In the genomic region with DNA sequence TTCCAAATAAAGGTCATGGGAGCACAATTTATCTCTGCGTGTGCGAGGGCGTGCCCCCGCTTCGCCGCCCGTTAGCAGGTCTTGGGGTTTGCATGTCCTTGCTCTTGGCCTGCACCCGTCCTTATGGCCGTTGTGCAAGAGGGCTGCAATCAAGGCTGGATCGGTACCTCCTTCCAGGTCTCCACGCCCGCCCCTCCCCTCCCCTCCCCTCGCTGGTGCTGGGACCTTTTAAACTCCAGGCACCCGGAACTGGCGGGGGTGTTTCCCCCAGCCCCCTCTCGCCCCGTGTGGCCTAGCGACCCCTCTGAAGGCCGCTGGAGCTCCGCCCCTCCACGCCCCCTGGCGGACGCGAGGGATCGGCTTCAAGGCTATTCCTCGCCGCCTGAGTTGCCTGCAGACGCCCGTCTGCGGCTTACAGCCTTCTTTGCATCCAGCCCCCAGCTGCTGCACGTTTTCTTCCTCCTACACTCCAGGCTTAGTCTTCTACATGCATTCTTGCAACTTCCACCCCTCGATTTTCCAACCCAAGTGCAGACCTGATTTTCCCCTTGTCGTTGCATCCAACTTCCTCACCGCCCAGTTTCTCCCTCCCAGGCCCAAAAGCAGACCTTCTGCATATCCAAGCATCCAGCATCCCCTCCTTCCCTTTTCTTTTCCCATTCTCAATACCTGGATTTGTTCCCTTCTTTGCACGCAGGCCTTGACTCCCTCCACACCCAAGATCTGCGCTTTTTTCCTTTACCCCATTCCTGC, we compare ENCODE assay signal across 9 cellular contexts. TPM values are rescaled to one million over a fixed set of nuclear protein-coding genes. Genes with fewer than 3 reads are reported as not detected.
DNase-seq lines count a peak whose midpoint lies in the region; ATAC-seq, FAIRE-seq and TF ChIP-seq lines count a peak whose summit lies in the region.
"Had no signal": no experiment of that assay in that cellular context is flagged by ENCODE, and none has a peak within 500 bp of the region (broad histone marks: within the 10 kb centered on the region; RNA-seq: fewer than 3 reads in every experiment).

No MANE protein-coding gene starts in this region.

- intact Hi-C loops in HepG2 (cut with micrococcal nuclease; ENCODE audit: unreplicated experiment): no loop called here

- ATAC-seq in GM18868 (IDR thresholded peaks at IDR 0.05; ENCODE audit: unreplicated experiment) (peak; percentile 70), HG03135 (IDR thresholded peaks at IDR 0.05; ENCODE audit: unreplicated experiment) (peak; percentile 71), HepG2 (peak; percentile 83)

- CTCF ChIA-PET in HepG2 (lab: Yijun Ruan, JAX; ENCODE audit: low intra/inter-chr PET ratio, low total read pairs): interaction anchor here (1.1 to 2.4 kb wide), 5 partner anchors 11 to 152 kb away, joined by 4 to 11 read pairs (median 4); no protein-coding TSS in a partner anchor

- H3K4me3 ChIP-seq in AG10803 (ENCODE audit: low read length) (peak overlapping the region; percentile 90), HepG2 (replicated peaks in 1 of 3; ENCODE audit: insufficient read depth in 1 of 3, low read depth in 2 of 3, low read length in 3 of 3) (peak overlapping the region; percentile 85 to 100 (median 100))

- peak overlapping the region; percentile 91 for H3K9ac ChIP-seq in HepG2 (ENCODE audit: insufficient read depth, low read depth, low read length)

- DNase-seq in AG10803 (ENCODE audit: low read depth): peak; percentile 66
- DNase-seq in NCI-H345 (lab: John Stamatoyannopoulos, UW): peak; percentile 78
- DNase-seq in activated CD4-positive, alpha-beta T cell treated with anti-CD3 and anti-CD28 coated beads for 4 hours: peak; percentile 71
- peak; percentile 18 for DNase-seq in cortex of kidney (lab: John Stamatoyannopoulos, UW)
- peak; percentile 94 for DNase-seq in HepG2 (ENCODE audit: low spot score)
- DNase-seq in stimulated activated CD4-positive, alpha-beta T cell treated with anti-CD3 and anti-CD28 coated beads, Interleukin-2, amount 100 ng/mL, for 48 hours: peak; percentile 73 to 79

- TF ChIP-seq CTCF in AG10803 (conservative IDR thresholded peaks at IDR 0.05; ENCODE audit: low read length) (peak; percentile 75), HepG2 (CRISPR knock-in tag; IDR thresholded peaks at IDR 0.05) (peak; percentile 94)

- TF ChIP-seq POLR2A in HepG2 (IDR thresholded peaks at IDR 0.05; ENCODE audit: insufficient read depth in 1 of 2, low read depth in 2 of 2, low read length in 2 of 2): peak; percentile 84 to 85

- WGBS in HepG2 (ENCODE audit: low lambda C conversion rate): under 1% methylated on average over 32 of the region's 36 CpGs

- H3K27me3 ChIP-seq in HepG2 (ENCODE audit: control insufficient read depth in 1 of 2, insufficient read depth in 2 of 2, low read length in 2 of 2): no peaks in the 10 kb centered on the region; a peak in 2 of 5 replicates

- peak; percentile 47 to 76; a peak in 2 of 4 replicates for TF ChIP-seq EP300 in HepG2 (IDR thresholded peaks at IDR 0.05; ENCODE audit: low read depth in 2 of 2, low read length in 2 of 2)
- peak; percentile 70; the same call in 1 of the 2 replicates for TF ChIP-seq EP300 in HepG2 (CRISPR knock-in tag; IDR thresholded peaks at IDR 0.05; ENCODE audit: borderline replicate concordance)

- H3K9me3 ChIP-seq in HepG2 (ENCODE audit: low read length): no peaks in the 10 kb centered on the region

- BruUV-seq in HepG2 (replicated peaks; lab: Mats Ljungman, UMichigan): no TSS peak

- H3K4me2 ChIP-seq in HepG2 (ENCODE audit: low read depth, low read length): peak overlapping the region; percentile 95

- in situ Hi-C loops in HepG2 (cut with HindIII; ENCODE audit: extremely low pct_ligation_motif_present, low pct_unique_long_range_greater_than_20kb): loop anchor here (5.0 to 25.0 kb wide), 2 partner anchors 77 to 542 kb away; partner anchors contain the start of gene CCNYL1

- H3K36me3 ChIP-seq in HepG2 (replicated peaks in 1 of 2; ENCODE audit: control insufficient read depth in 1 of 2, insufficient read depth in 2 of 2, low read length in 2 of 2): peaks cover 3 to 38% of the 10 kb centered on the region in 2 experiments; a peak in 4 of 5 replicates

- H3K79me2 ChIP-seq in HepG2 (ENCODE audit: insufficient read depth, low read length): peaks cover 41% of the 10 kb centered on the region

- TF ChIP-seq RAD21 in HepG2 (CRISPR knock-in tag; IDR thresholded peaks at IDR 0.05): peak; percentile 79

- H3K4me1 ChIP-seq in HepG2 (ENCODE audit: insufficient read depth, low read length): peaks cover 72% of the 10 kb centered on the region

- H2AFZ ChIP-seq in HepG2 (ENCODE audit: low read length): no peak overlapping the region

- no peak for FAIRE-seq in HepG2 (lab: Jason Lieb, UNC)
- FAIRE-seq: TTC549 had no signal

- POLR2A ChIA-PET in HepG2 (lab: Yijun Ruan, JAX): interaction anchor here (0.6 to 7.8 kb wide), 30 partner anchors 9 to 1917 kb away, joined by 3 to 145 read pairs (median 4); partner anchors contain the start of genes CCNYL1, CREB1, FZD5 and KANSL1L

- no peaks in the 10 kb centered on the region for H4K20me1 ChIP-seq in HepG2 (ENCODE audit: insufficient read depth, low read length)

- H3K27ac ChIP-seq in HepG2 (ENCODE audit: extremely low read length, insufficient read depth, low read length): peak overlapping the region; percentile 97

TF ChIP-seq in HepG2, 621 proteins besides CTCF, POLR2A, EP300 and RAD21 (continues in another document):
- TF ChIP-seq KLF15 (CRISPR knock-in tag; IDR thresholded peaks at IDR 0.05; ENCODE audit: borderline replicate concordance): no peak; the same call in 1 of the 2 replicates
- no peak for TF ChIP-seq PAWR (CRISPR knock-in tag; IDR thresholded peaks at IDR 0.05; ENCODE audit: borderline replicate concordance)
- peak; percentile 79 for TF ChIP-seq PTBP1 (IDR thresholded peaks at IDR 0.05; ENCODE audit: low read depth, low read length, poor library complexity, severe bottlenecking)
- TF ChIP-seq ARNTL (CRISPR knock-in tag; IDR thresholded peaks at IDR 0.05): peak; percentile 84
- TF ChIP-seq ZNF329 (CRISPR knock-in tag; IDR thresholded peaks at IDR 0.05; ENCODE audit: low read depth): peak; percentile 61
- TF ChIP-seq HCFC1 (IDR thresholded peaks at IDR 0.05; ENCODE audit: low read depth, low read length): no peak
- TF ChIP-seq ZSCAN21 (CRISPR knock-in tag; IDR thresholded peaks at IDR 0.05; ENCODE audit: borderline replicate concordance): peak; percentile 96
- TF ChIP-seq ZNF326 (CRISPR knock-in tag; IDR thresholded peaks at IDR 0.05; ENCODE audit: borderline replicate concordance): no peak

RNA-seq across cellular contexts. Expression of gene IDH1, which starts 0.6 kb away (rescaled TPM):
- 1,077 and 1,654 TPM in 2 replicates for total RNA-seq in HepG2 (2016; rRNA removed; fragmentation: Illumina TruSeq; extraction: Trizol)
- 96.9 and 104 TPM in 2 replicates for total RNA-seq in HepG2 (2016; cell fraction: cytosol; rRNA removed; fragmentation: Illumina TruSeq; extraction: Trizol; ENCODE audit: low read depth)
- 1,083 and 1,679 TPM in 2 replicates for total RNA-seq in HepG2 (2016; cell fraction: insoluble cytoplasmic fraction; rRNA removed; fragmentation: Illumina TruSeq; extraction: Trizol)
- 314 and 331 TPM in 2 replicates for total RNA-seq in HepG2 (2016; cell fraction: membrane; rRNA removed; fragmentation: Illumina TruSeq; extraction: Trizol)
- 500 TPM in 2 replicates for total RNA-seq in HepG2 (2016; cell fraction: nucleus; rRNA removed; fragmentation: Illumina TruSeq; extraction: Trizol)
- polyA plus RNA-seq in HepG2 (2011; rRNA removed): 258 and 312 TPM in 2 replicates
- polyA plus RNA-seq in HepG2 (2011; cell fraction: cytosol; rRNA removed): 157 and 214 TPM in 2 replicates
- polyA plus RNA-seq in HepG2 (2011; cell fraction: nucleus; rRNA removed): 167 and 204 TPM in 2 replicates
- polyA plus RNA-seq in HepG2 (2012): 217 and 288 TPM in 2 replicates
- polyA plus RNA-seq in HepG2 (2016; cell fraction: cytosol; fragmentation: Illumina TruSeq; extraction: Trizol; ENCODE audit: low read depth): 73.2 and 78.3 TPM in 2 replicates
- 1,387 and 1,488 TPM in 2 replicates for polyA plus RNA-seq in HepG2 (2016; cell fraction: insoluble cytoplasmic fraction; fragmentation: Illumina TruSeq; extraction: Trizol; ENCODE audit: low read depth)
- polyA plus RNA-seq in HepG2 (2016; cell fraction: membrane; fragmentation: Illumina TruSeq; extraction: Trizol; ENCODE audit: low read depth): 191 and 213 TPM in 2 replicates
- 593 and 621 TPM in 2 replicates for polyA plus RNA-seq in HepG2 (2016; cell fraction: nucleus; fragmentation: Illumina TruSeq; extraction: Trizol; ENCODE audit: insufficient read depth, low read depth)
- polyA minus RNA-seq in HepG2 (2011; rRNA and poly(A)+ RNA removed; ENCODE audit: low replicate concordance): 68.1 and 135 TPM in 2 replicates
- 164 and 173 TPM in 2 replicates for polyA minus RNA-seq in HepG2 (2011; cell fraction: cytosol; rRNA and poly(A)+ RNA removed)
- polyA minus RNA-seq in HepG2 (2011; cell fraction: nucleus; rRNA and poly(A)+ RNA removed): 247 and 293 TPM in 2 replicates

RNA-seq across cellular contexts. Expression of gene PIKFYVE, which starts 11.8 kb away (rescaled TPM):
- total RNA-seq in HepG2 (2016; rRNA removed; fragmentation: Illumina TruSeq; extraction: Trizol): 21.7 and 24.4 TPM in 2 replicates
- total RNA-seq in HepG2 (2016; cell fraction: cytosol; rRNA removed; fragmentation: Illumina TruSeq; extraction: Trizol; ENCODE audit: low read depth): 5.9 and 6.9 TPM in 2 replicates
- 20.5 and 24.0 TPM in 2 replicates for total RNA-seq in HepG2 (2016; cell fraction: insoluble cytoplasmic fraction; rRNA removed; fragmentation: Illumina TruSeq; extraction: Trizol)
- 7.4 and 8.2 TPM in 2 replicates for total RNA-seq in HepG2 (2016; cell fraction: membrane; rRNA removed; fragmentation: Illumina TruSeq; extraction: Trizol)
- total RNA-seq in HepG2 (2016; cell fraction: nucleus; rRNA removed; fragmentation: Illumina TruSeq; extraction: Trizol): 33.7 and 38.5 TPM in 2 replicates
- polyA plus RNA-seq in HepG2 (2011; rRNA removed): 15.8 and 20.2 TPM in 2 replicates
- polyA plus RNA-seq in HepG2 (2011; cell fraction: cytosol; rRNA removed): 7.0 and 10.6 TPM in 2 replicates
- polyA plus RNA-seq in HepG2 (2011; cell fraction: nucleus; rRNA removed): 21.3 and 21.9 TPM in 2 replicates
- 13.3 and 15.2 TPM in 2 replicates for polyA plus RNA-seq in HepG2 (2012)
- 0.29 and 0.55 TPM in 2 replicates for polyA plus RNA-seq in HepG2 (2016; cell fraction: cytosol; fragmentation: Illumina TruSeq; extraction: Trizol; ENCODE audit: low read depth)
- 11.0 and 11.9 TPM in 2 replicates for polyA plus RNA-seq in HepG2 (2016; cell fraction: insoluble cytoplasmic fraction; fragmentation: Illumina TruSeq; extraction: Trizol; ENCODE audit: low read depth)
- polyA plus RNA-seq in HepG2 (2016; cell fraction: membrane; fragmentation: Illumina TruSeq; extraction: Trizol; ENCODE audit: low read depth): 1.1 and 1.2 TPM in 2 replicates
- polyA plus RNA-seq in HepG2 (2016; cell fraction: nucleus; fragmentation: Illumina TruSeq; extraction: Trizol; ENCODE audit: insufficient read depth, low read depth): 25.9 and 28.2 TPM in 2 replicates
- polyA minus RNA-seq in HepG2 (2011; rRNA and poly(A)+ RNA removed; ENCODE audit: low replicate concordance): 27.0 and 45.7 TPM in 2 replicates
- polyA minus RNA-seq in HepG2 (2011; cell fraction: cytosol; rRNA and poly(A)+ RNA removed): 23.4 and 27.2 TPM in 2 replicates
- polyA minus RNA-seq in HepG2 (2011; cell fraction: nucleus; rRNA and poly(A)+ RNA removed): 130 and 131 TPM in 2 replicates

Comparison
In these comparisons a context has a peak if more than half of its experiments do, and no peak if none do; other contexts are left out.
1. Peak in every context shown above with its lines: DNase-seq, ATAC-seq, H3K4me3 ChIP-seq and H3K27ac ChIP-seq.
2. DNase-seq: peak in every context shown above with its lines; median percentile 94 in HepG2; 78 in NCI-H345; 76 in stimulated activated CD4-positive, alpha-beta T cell treated with anti-CD3 and anti-CD28 coated beads, Interleukin-2, amount 100 ng/mL, for 48 hours; 71 in activated CD4-positive, alpha-beta T cell treated with anti-CD3 and anti-CD28 coated beads for 4 hours; 66 in AG10803; 18 in cortex of kidney.